In genomic region chr2:86477349-86477748, GRCh38 we compare ENCODE assay signal across 21 cellular contexts. TPM values are rescaled to one million over a fixed set of nuclear protein-coding genes. Genes with fewer than 3 reads are reported as not detected.
A peak's percentile ranks its signal among the peaks of the same experiment; 100 is the strongest.
DNase-seq lines count a peak whose midpoint lies in the region; ATAC-seq, FAIRE-seq and TF ChIP-seq lines count a peak whose summit lies in the region.
"Had no signal": no experiment of that assay in that cellular context is flagged by ENCODE, and none has a peak within 500 bp of the region (broad histone marks: within the 10 kb centered on the region; RNA-seq: fewer than 3 reads in every experiment).

No MANE protein-coding gene starts in this region.

- peaks cover 94% of the 10 kb centered on the region for H3K36me3 ChIP-seq in K562 (ENCODE audit: control insufficient read depth, insufficient read depth, low read length)

- no peak for TF ChIP-seq POLR2A in K562 (conservative IDR thresholded peaks at IDR 0.05)

- BruUV-seq in K562 (replicated peaks; lab: Mats Ljungman, UMichigan) = no TSS peak

- peaks cover 51% of the 10 kb centered on the region for H3K4me1 Mint-ChIP-seq in activated T-cell treated with anti-CD3 and anti-CD28 coated beads, Interleukin-2, amount 50 U/mL, for 24 hours (ENCODE audit: low read depth)

- no peaks in the 10 kb centered on the region for H3K27me3 Mint-ChIP-seq in activated T-cell treated with anti-CD3 and anti-CD28 coated beads, Interleukin-2, amount 50 U/mL, for 24 hours
- H3K27me3 Mint-ChIP-seq: activated CD4-positive, alpha-beta memory T cell treated with anti-CD3 and anti-CD28 coated beads for 36 hours had no signal

- peak overlapping the region; percentile 7 for H3K27ac Mint-ChIP-seq in activated T-cell treated with anti-CD3 and anti-CD28 coated beads, Interleukin-2, amount 50 U/mL, for 24 hours
- H3K27ac Mint-ChIP-seq: activated CD4-positive, alpha-beta memory T cell treated with anti-CD3 and anti-CD28 coated beads for 36 hours; activated T-helper 1 cell treated with anti-CD3 and anti-CD28 coated beads, Interleukin-12 subunit alpha, Interleukin-12 subunit beta, Interleukin-2, Interleukin-4 antibody, amounts not matched to agents 30 ng/mL and 10 ng/mL and 1 ng/mL, durations not matched to agents 14 hours and 24 hours and 36 hours had no signal

- H3K27me3 ChIP-seq in K562 (ENCODE audit: control insufficient read depth in 2 of 2, insufficient read depth in 2 of 2, low read length in 2 of 2) = no peaks in the 10 kb centered on the region
- H3K27me3 ChIP-seq: transverse colon had no signal

- no peak overlapping the region for H3K9ac ChIP-seq in K562 (ENCODE audit: insufficient read depth in 1 of 2, low read depth in 2 of 2, low read length in 2 of 2)

- ATAC-seq in K562 = no peak
- peak; percentile 62 for ATAC-seq in left ventricle myocardium superior
- no peak for ATAC-seq in HG02938 (IDR thresholded peaks at IDR 0.05; ENCODE audit: unreplicated experiment)
- ATAC-seq: Panc1 had no signal

- H3K27ac ChIP-seq in K562 (ENCODE audit: extremely low read depth, low read depth, low read length) = no peak overlapping the region
- H3K27ac ChIP-seq: transverse colon had no signal

- no peak overlapping the region for H3K4me3 ChIP-seq in K562
- H3K4me3 ChIP-seq: transverse colon had no signal

- H3K79me2 ChIP-seq in K562 (ENCODE audit: control insufficient read depth, insufficient read depth, low read length) = no peaks in the 10 kb centered on the region

- no peaks in the 10 kb centered on the region for H3K9me3 Mint-ChIP-seq in activated T-cell treated with anti-CD3 and anti-CD28 coated beads, Interleukin-2, amount 50 U/mL, for 24 hours
- H3K9me3 Mint-ChIP-seq: activated CD4-positive, alpha-beta memory T cell treated with anti-CD3 and anti-CD28 coated beads for 36 hours; activated T-helper 1 cell treated with anti-CD3 and anti-CD28 coated beads, Interleukin-12 subunit alpha, Interleukin-12 subunit beta, Interleukin-2, Interleukin-4 antibody, amounts not matched to agents 30 ng/mL and 10 ng/mL and 1 ng/mL, durations not matched to agents 14 hours and 24 hours and 36 hours had no signal

- no peak for DNase-seq in activated T-cell treated with anti-CD3 and anti-CD28 coated beads, Interleukin-2, amount 50 U/mL, for 24 hours
- no peak for DNase-seq in activated T-cell treated with anti-CD3 and anti-CD28 coated beads for 4 hours
- no peak for DNase-seq in K562 (ENCODE audit: extremely low read depth in 1 of 4, low spot score in 3 of 4)
- DNase-seq in left ventricle myocardium superior = no peak
- peak; percentile 63 for DNase-seq in renal cortical epithelial cell (ENCODE audit: low read depth)
- DNase-seq in DMS153 treated with DMSO at 0.1 percent for 48 hours (lab: John Stamatoyannopoulos, UW; ENCODE audit: unreplicated experiment) = no peak
- DNase-seq in NCI-H1092 (lab: John Stamatoyannopoulos, UW) = no peak
- DNase-seq: activated CD4-positive, alpha-beta memory T cell treated with anti-CD3 and anti-CD28 coated beads for 36 hours; anterior cingulate cortex; foreskin melanocyte; mesendoderm; MM.1S; NCI-H2029 treated with DMSO at 0.1 percent for 48 hours; NCI-H748 treated with DMSO at 0.1 percent for 48 hours; stimulated activated CD4-positive, alpha-beta T cell treated with anti-CD3 and anti-CD28 coated beads, Interleukin-4, amount 100 ng/mL, for 4 hours; transverse colon had no signal

- in situ Hi-C loops in K562 (cut with MboI) = no loop called here

- POLR2A ChIA-PET in K562 (lab: Yijun Ruan, JAX) = interaction anchor here (0.6 to 3.0 kb wide), 3 partner anchors 9 to 193 kb away, joined by 3 to 8 read pairs (median 3); no protein-coding TSS in a partner anchor

- H3K9me1 ChIP-seq in K562 (ENCODE audit: control insufficient read depth, insufficient read depth, low read length) = no peaks in the 10 kb centered on the region

- FAIRE-seq in K562 (lab: Jason Lieb, UNC) = peak; percentile 55
- FAIRE-seq: H1, HTR-8/SVneo had no signal

- TF ChIP-seq EP300 in K562 (IDR thresholded peaks at IDR 0.05; ENCODE audit: low read length) = no peak

- TF ChIP-seq CTCF in K562 (IDR thresholded peaks at IDR 0.05 in 2 of 3, conservative IDR thresholded peaks at IDR 0.05 in 1 of 3; ENCODE audit: insufficient read depth in 2 of 3, low read depth in 1 of 3, low read length in 3 of 3) = no peak

- no peaks in the 10 kb centered on the region for H3K4me1 ChIP-seq in K562 (replicated peaks in 1 of 2; ENCODE audit: control insufficient read depth in 2 of 2, insufficient read depth in 2 of 2, low read length in 2 of 2)

- H2AFZ ChIP-seq in K562 (ENCODE audit: low read depth, low read length) = no peak overlapping the region

- intact Hi-C loops in K562 (cut with micrococcal nuclease) (no loop called here), left ventricle myocardium superior (cut with micrococcal nuclease) (no loop called here)

- peaks cover 97% of the 10 kb centered on the region for H3K36me3 Mint-ChIP-seq in activated T-cell treated with anti-CD3 and anti-CD28 coated beads, Interleukin-2, amount 50 U/mL, for 24 hours (ENCODE audit: low read depth)

- no peak for TF ChIP-seq RAD21 in K562 (CRISPR knock-in tag; conservative IDR thresholded peaks at IDR 0.05 in 1 of 2, IDR thresholded peaks at IDR 0.05 in 1 of 2)

- CTCF ChIA-PET in K562 (lab: Yijun Ruan, JAX; ENCODE audit: low intra/inter-chr PET ratio) = no interaction called here

- H3K9me3 ChIP-seq in K562 (replicated peaks; ENCODE audit: control insufficient read depth, insufficient read depth, low read depth, low read length) = no peaks in the 10 kb centered on the region
- H3K9me3 ChIP-seq: transverse colon had no signal

- H4K20me1 ChIP-seq in K562 (replicated peaks; ENCODE audit: control insufficient read depth, insufficient read depth, low read length) = peaks cover 4% of the 10 kb centered on the region; the same call in 1 of the 2 replicates

- H3K4me2 ChIP-seq in K562 (ENCODE audit: insufficient read depth, low read length) = no peak overlapping the region

- no peak overlapping the region for H3K4me3 Mint-ChIP-seq in activated T-cell treated with anti-CD3 and anti-CD28 coated beads, Interleukin-2, amount 50 U/mL, for 24 hours
- H3K4me3 Mint-ChIP-seq: activated CD4-positive, alpha-beta memory T cell treated with anti-CD3 and anti-CD28 coated beads for 36 hours; activated T-helper 1 cell treated with anti-CD3 and anti-CD28 coated beads, Interleukin-12 subunit alpha, Interleukin-12 subunit beta, Interleukin-2, Interleukin-4 antibody, amounts not matched to agents 30 ng/mL and 10 ng/mL and 1 ng/mL, durations not matched to agents 14 hours and 24 hours and 36 hours had no signal

TF ChIP-seq in K562, 482 proteins besides CTCF, POLR2A, EP300 and RAD21:
- TF ChIP-seq ZNF143 (CRISPR knock-in tag; IDR thresholded peaks at IDR 0.05) = no peak
- TF ChIP-seq ESRRA (IDR thresholded peaks at IDR 0.05; ENCODE audit: borderline replicate concordance, low read depth) = no peak
- no peak for TF ChIP-seq ZNF253 (CRISPR knock-in tag; conservative IDR thresholded peaks at IDR 0.05)
- TF ChIP-seq CCNT2 (IDR thresholded peaks at IDR 0.05; ENCODE audit: borderline replicate concordance, extremely low read depth, insufficient read length, low read depth, low read length) = no peak
- no peak for TF ChIP-seq NR1H2 (CRISPR knock-in tag; IDR thresholded peaks at IDR 0.05)
- TF ChIP-seq ZNF280B (CRISPR knock-in tag; IDR thresholded peaks at IDR 0.05) = no peak
- no peak for TF ChIP-seq SMARCB1 (IDR thresholded peaks at IDR 0.05; ENCODE audit: insufficient read length, low read depth)
- TF ChIP-seq TAF1 (IDR thresholded peaks at IDR 0.05; ENCODE audit: control insufficient read depth, extremely low read depth, insufficient read depth, low read length, severe bottlenecking) = no peak

RNA-seq across cellular contexts. Expression of gene KDM3A, which starts 36.2 kb away (rescaled TPM):
- total RNA-seq in K562 (2011; cell fraction: chromatin; rRNA removed; ENCODE audit: low replicate concordance) = 103 and 245 TPM in 2 replicates
- total RNA-seq in K562 (2011; cell fraction: nucleolus; rRNA removed) = 51.0 and 66.5 TPM in 2 replicates
- 131 and 168 TPM in 2 replicates for total RNA-seq in K562 (2011; cell fraction: nucleoplasm; rRNA removed)
- total RNA-seq in K562 (2014; rRNA removed) (20.5 and 23.2 TPM in 2 replicates), K562 (2014; rRNA removed; fragmentation: Illumina TruSeq; extraction: Trizol) (24.8 and 28.7 TPM in 2 replicates), K562 (2015; rRNA removed; fragmentation: Illumina TruSeq; extraction: Trizol) (21.7 and 24.5 TPM in 2 replicates), K562 (2021) (36.9 and 37.9 TPM in 2 replicates), left ventricle myocardium superior (35.6 TPM), renal cortical epithelial cell (21.4 and 59.9 TPM in 2 replicates)
- polyA plus RNA-seq in K562 (2011; rRNA removed) (54.3 and 95.4 TPM in 2 replicates), K562 (2014; fragmentation: Illumina TruSeq; extraction: Trizol) (23.5 and 26.7 TPM in 2 replicates), K562 (2014; fragmentation: Nextera tagmentation; extraction: Ambion mirVana) (10 to 100 TPM in 1 of 2 experiments, 1 to 10 TPM in 1; 7.5 to 11.7 TPM), K562 (2014; rRNA removed) (26.2 and 31.5 TPM in 2 replicates)
- polyA plus RNA-seq in K562 (2011; cell fraction: cytosol; rRNA removed) = 18.7 and 27.9 TPM in 2 replicates
- 94.1 and 101 TPM in 2 replicates for polyA plus RNA-seq in K562 (2011; cell fraction: nucleus; rRNA removed)
- 24.0 and 33.7 TPM in 2 replicates for polyA plus RNA-seq in K562 (2012)
- 122 and 168 TPM in 2 replicates for polyA minus RNA-seq in K562 (2011; rRNA and poly(A)+ RNA removed)
- 40.0 and 58.0 TPM in 2 replicates for polyA minus RNA-seq in K562 (2011; cell fraction: cytosol; rRNA and poly(A)+ RNA removed)
- 89.4 and 102 TPM in 2 replicates for polyA minus RNA-seq in K562 (2011; cell fraction: nucleus; rRNA and poly(A)+ RNA removed)
